ENCODE assay signal across 8 cellular contexts in the genomic region with DNA sequence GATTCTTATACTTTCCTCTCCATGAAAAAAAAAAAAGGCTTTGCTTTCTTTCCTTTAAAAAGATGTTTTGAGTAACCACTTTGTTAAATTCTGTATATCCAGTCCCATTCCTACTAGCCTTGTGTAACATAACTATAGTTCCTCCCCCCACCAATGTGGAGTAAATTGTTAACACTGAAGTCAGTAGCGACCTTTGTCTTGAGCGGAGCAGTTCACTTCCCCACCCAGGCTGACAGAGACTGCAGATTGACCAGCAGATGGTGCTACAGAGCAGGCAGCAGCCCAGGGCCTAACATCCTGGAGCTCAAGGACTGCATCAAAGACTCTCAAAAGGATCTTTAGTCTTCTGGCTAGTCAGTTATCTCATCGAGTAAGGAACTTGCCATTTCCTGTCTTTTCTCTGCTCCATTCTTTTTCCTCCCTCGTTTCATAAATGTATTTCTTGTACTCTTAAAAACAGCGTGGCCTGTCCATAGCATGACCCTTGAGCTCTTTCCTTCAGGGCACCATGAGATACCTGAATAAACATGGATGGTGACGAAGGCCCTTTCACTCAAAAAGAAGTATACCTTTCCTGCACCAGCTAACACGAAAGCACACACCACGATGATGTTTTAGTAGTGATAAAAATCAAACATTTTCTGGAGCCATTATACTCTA.
DNase-seq lines count a peak whose midpoint lies in the region; ATAC-seq, FAIRE-seq and TF ChIP-seq lines count a peak whose summit lies in the region.

No MANE protein-coding gene starts in this region.

- CTCF ChIA-PET in WTC11 (lab: Charles Lee) (interaction anchor here (0.5 to 1.7 kb wide), 39 partner anchors 8 to 1029 kb away, joined by 3 to 15 read pairs (median 5); a partner anchor contains a TSS), HepG2 (lab: Yijun Ruan, JAX; ENCODE audit: low intra/inter-chr PET ratio, low total read pairs) (interaction anchor here (1.3 kb wide), 1 partner anchor 415 kb away, joined by 5 read pairs; no protein-coding TSS in a partner anchor)

- FAIRE-seq in GM19239 (lab: Jason Lieb, UNC) (peak; percentile 99), HepG2 (lab: Jason Lieb, UNC) (peak; percentile 97)

- H3K79me2 ChIP-seq in HepG2 (ENCODE audit: insufficient read depth, low read length), result no peaks in the 10 kb centered on the region

- BruUV-seq in HepG2 (replicated peaks; lab: Mats Ljungman, UMichigan), result no TSS peak

- in situ Hi-C loops in HepG2 (cut with HindIII; ENCODE audit: extremely low pct_ligation_motif_present, low pct_unique_long_range_greater_than_20kb), result loop anchor here (5.0 kb wide), 1 partner anchor 122 kb away; no protein-coding TSS in a partner anchor

- peak overlapping the region; percentile 48 for H2AFZ ChIP-seq in HepG2 (ENCODE audit: low read length)

- no peaks in the 10 kb centered on the region for H3K27me3 ChIP-seq in HepG2 (ENCODE audit: control insufficient read depth in 1 of 2, insufficient read depth in 2 of 2, low read length in 2 of 2)

- intact Hi-C loops in HepG2 (cut with micrococcal nuclease; ENCODE audit: unreplicated experiment), result loop anchor here (1.0 kb wide), 3 partner anchors 119 to 369 kb away; no protein-coding TSS in a partner anchor

- H3K9me3 Mint-ChIP-seq in WTC11 (no peaks in the 10 kb centered on the region), chondrocyte (ENCODE audit: low read depth) (no peaks in the 10 kb centered on the region)

- 19% methylated on average over 8 of the region's 8 CpGs for WGBS in HepG2 (ENCODE audit: low lambda C conversion rate)

- ATAC-seq in HG03196 (IDR thresholded peaks at IDR 0.05; ENCODE audit: unreplicated experiment), result peak; percentile 96
- peak; percentile 100 for ATAC-seq in WTC11
- ATAC-seq in HepG2, result peak; percentile 90

- H3K4me1 Mint-ChIP-seq in WTC11, result peaks cover 20% of the 10 kb centered on the region
- H3K4me1 Mint-ChIP-seq in chondrocyte (ENCODE audit: low read depth), result peaks cover 5% of the 10 kb centered on the region

- peaks cover 55% of the 10 kb centered on the region for H3K4me1 ChIP-seq in HepG2 (ENCODE audit: insufficient read depth, low read length)

- no peak overlapping the region; a peak in 1 of 6 replicates for H3K4me3 ChIP-seq in HepG2 (replicated peaks in 1 of 3; ENCODE audit: insufficient read depth in 1 of 3, low read depth in 2 of 3, low read length in 3 of 3)

- H3K27ac Mint-ChIP-seq in WTC11 (no peak overlapping the region), chondrocyte (ENCODE audit: unreplicated experiment) (no peak overlapping the region)

- no peak overlapping the region for H3K4me3 Mint-ChIP-seq in WTC11
- no peak overlapping the region for H3K4me3 Mint-ChIP-seq in chondrocyte (ENCODE audit: unreplicated experiment)

- no peaks in the 10 kb centered on the region for H3K36me3 ChIP-seq in HepG2 (replicated peaks in 1 of 2; ENCODE audit: control insufficient read depth in 1 of 2, insufficient read depth in 2 of 2, low read length in 2 of 2)

- H3K9ac ChIP-seq in HepG2 (ENCODE audit: insufficient read depth, low read depth, low read length), result no peak overlapping the region

- no peak for TF ChIP-seq POLR2A in HepG2 (IDR thresholded peaks at IDR 0.05; ENCODE audit: insufficient read depth in 1 of 2, low read depth in 2 of 2, low read length in 2 of 2)

- POLR2A ChIA-PET in WTC11 (lab: Charles Lee), result no interaction called here
- POLR2A ChIA-PET in HepG2 (lab: Yijun Ruan, JAX), result interaction anchor here (0.6 kb wide), 1 partner anchor 852 kb away, joined by 4 read pairs; a partner anchor contains a TSS

- TF ChIP-seq CTCF in C4-2B (conservative IDR thresholded peaks at IDR 0.05) (peak; percentile 98), WTC11 (IDR thresholded peaks at IDR 0.05) (peak; percentile 80), chondrocyte (IDR thresholded peaks at IDR 0.05) (peak; percentile 95), HepG2 (CRISPR knock-in tag; IDR thresholded peaks at IDR 0.05) (peak; percentile 95)

- H3K9me3 ChIP-seq in HepG2 (ENCODE audit: low read length), result no peaks in the 10 kb centered on the region

- H3K27ac ChIP-seq in C4-2B (no peak overlapping the region), HepG2 (ENCODE audit: extremely low read length, insufficient read depth, low read length) (peak overlapping the region; percentile 15)

- TF ChIP-seq EP300 in HepG2 (IDR thresholded peaks at IDR 0.05; ENCODE audit: low read depth in 2 of 2, low read length in 2 of 2) (peak in 1 of 2 experiments; percentile 66; a peak in 2 of 4 replicates), HepG2 (CRISPR knock-in tag; IDR thresholded peaks at IDR 0.05; ENCODE audit: borderline replicate concordance) (0 out of 2 replicates have a peak, but pooled peaks have one; percentile 38)

- peak; percentile 87 for TF ChIP-seq RAD21 in HepG2 (CRISPR knock-in tag; IDR thresholded peaks at IDR 0.05)

- peak overlapping the region; percentile 46 for H3K4me2 ChIP-seq in HepG2 (ENCODE audit: low read depth, low read length)

- H4K20me1 ChIP-seq in HepG2 (ENCODE audit: insufficient read depth, low read length), result no peaks in the 10 kb centered on the region

- no peaks in the 10 kb centered on the region for H3K36me3 Mint-ChIP-seq in WTC11
- H3K36me3 Mint-ChIP-seq in chondrocyte (ENCODE audit: low read depth), result no peaks in the 10 kb centered on the region

- H3K27me3 Mint-ChIP-seq in WTC11 (ENCODE audit: low read depth) (no peaks in the 10 kb centered on the region), chondrocyte (ENCODE audit: low read depth) (peaks cover 22% of the 10 kb centered on the region)

- DNase-seq in GM19239 (ENCODE audit: insufficient read length, low spot score) (peak; percentile 20), NCI-H2196 treated with DMSO at 0.1 percent for 48 hours (lab: John Stamatoyannopoulos, UW; ENCODE audit: unreplicated experiment) (peak; percentile 45), WTC11 (ENCODE audit: low spot score) (peak; percentile 81), chondrocyte (ENCODE audit: low spot score) (no peak), HepG2 (ENCODE audit: low spot score) (peak; percentile 89)
- peak; percentile 23 to 49 (median 28) for DNase-seq in stimulated activated CD4-positive, alpha-beta T cell treated with anti-CD3 and anti-CD28 coated beads, TNF-alpha, amount 100 ng/mL, for 24 hours (ENCODE audit: low read depth in 3 of 3)

TF ChIP-seq in WTC11, 78 proteins besides CTCF, POLR2A, EP300 and RAD21 (continues in another document):
- TF ChIP-seq, protein P1, sequence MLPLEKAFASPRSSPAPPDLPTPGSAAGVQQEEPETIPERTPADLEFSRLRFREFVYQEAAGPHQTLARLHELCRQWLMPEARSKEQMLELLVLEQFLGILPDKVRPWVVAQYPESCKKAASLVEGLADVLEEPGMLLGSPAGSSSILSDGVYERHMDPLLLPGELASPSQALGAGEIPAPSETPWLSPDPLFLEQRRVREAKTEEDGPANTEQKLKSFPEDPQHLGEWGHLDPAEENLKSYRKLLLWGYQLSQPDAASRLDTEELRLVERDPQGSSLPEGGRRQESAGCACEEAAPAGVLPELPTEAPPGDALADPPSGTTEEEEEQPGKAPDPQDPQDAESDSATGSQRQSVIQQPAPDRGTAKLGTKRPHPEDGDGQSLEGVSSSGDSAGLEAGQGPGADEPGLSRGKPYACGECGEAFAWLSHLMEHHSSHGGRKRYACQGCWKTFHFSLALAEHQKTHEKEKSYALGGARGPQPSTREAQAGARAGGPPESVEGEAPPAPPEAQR (CRISPR knock-in tag; IDR thresholded peaks at IDR 0.05), result no peak
- TF ChIP-seq, protein P2, sequence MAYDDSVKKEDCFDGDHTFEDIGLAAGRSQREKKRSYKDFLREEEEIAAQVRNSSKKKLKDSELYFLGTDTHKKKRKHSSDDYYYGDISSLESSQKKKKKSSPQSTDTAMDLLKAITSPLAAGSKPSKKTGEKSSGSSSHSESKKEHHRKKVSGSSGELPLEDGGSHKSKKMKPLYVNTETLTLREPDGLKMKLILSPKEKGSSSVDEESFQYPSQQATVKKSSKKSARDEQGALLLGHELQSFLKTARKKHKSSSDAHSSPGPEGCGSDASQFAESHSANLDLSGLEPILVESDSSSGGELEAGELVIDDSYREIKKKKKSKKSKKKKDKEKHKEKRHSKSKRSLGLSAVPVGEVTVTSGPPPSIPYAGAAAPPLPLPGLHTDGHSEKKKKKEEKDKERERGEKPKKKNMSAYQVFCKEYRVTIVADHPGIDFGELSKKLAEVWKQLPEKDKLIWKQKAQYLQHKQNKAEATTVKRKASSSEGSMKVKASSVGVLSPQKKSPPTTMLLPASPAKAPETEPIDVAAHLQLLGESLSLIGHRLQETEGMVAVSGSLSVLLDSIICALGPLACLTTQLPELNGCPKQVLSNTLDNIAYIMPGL (CRISPR knock-in tag; IDR thresholded peaks at IDR 0.05), result no peak
- TF ChIP-seq ETV6 (CRISPR knock-in tag; IDR thresholded peaks at IDR 0.05) (0 out of 2 replicates have a peak, but pooled peaks have one; percentile 19), OVOL2 (CRISPR knock-in tag; IDR thresholded peaks at IDR 0.05; ENCODE audit: borderline replicate concordance) (no peak)

TF ChIP-seq in HepG2, 621 proteins besides CTCF, POLR2A, EP300 and RAD21 (continues in another document):
- no peak for TF ChIP-seq HDAC6 (IDR thresholded peaks at IDR 0.05; ENCODE audit: low read depth, low read length)
- no peak for TF ChIP-seq PCBP2 (optimal IDR thresholded peaks at IDR 0.05; ENCODE audit: low read depth, low read length, poor library complexity, severe bottlenecking)
- TF ChIP-seq, protein P3, sequence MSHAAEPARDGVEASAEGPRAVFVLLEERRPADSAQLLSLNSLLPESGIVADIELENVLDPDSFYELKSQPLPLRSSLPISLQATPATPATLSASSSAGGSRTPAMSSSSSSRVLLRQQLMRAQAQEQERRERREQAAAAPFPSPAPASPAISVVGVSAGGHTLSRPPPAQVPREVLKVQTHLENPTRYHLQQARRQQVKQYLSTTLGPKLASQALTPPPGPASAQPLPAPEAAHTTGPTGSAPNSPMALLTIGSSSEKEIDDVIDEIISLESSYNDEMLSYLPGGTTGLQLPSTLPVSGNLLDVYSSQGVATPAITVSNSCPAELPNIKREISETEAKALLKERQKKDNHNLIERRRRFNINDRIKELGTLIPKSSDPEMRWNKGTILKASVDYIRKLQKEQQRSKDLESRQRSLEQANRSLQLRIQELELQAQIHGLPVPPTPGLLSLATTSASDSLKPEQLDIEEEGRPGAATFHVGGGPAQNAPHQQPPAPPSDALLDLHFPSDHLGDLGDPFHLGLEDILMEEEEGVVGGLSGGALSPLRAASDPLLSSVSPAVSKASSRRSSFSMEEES (CRISPR knock-in tag; IDR thresholded peaks at IDR 0.05), result no peak
- TF ChIP-seq NR1H2 (CRISPR knock-in tag; IDR thresholded peaks at IDR 0.05; ENCODE audit: borderline replicate concordance, low read depth), result no peak
- peak; percentile 54; the same call in 1 of the 2 replicates for TF ChIP-seq KDM2A (CRISPR knock-in tag; IDR thresholded peaks at IDR 0.05; ENCODE audit: borderline replicate concordance, low read depth)
- no peak for TF ChIP-seq ZNF660 (CRISPR knock-in tag; IDR thresholded peaks at IDR 0.05; ENCODE audit: borderline replicate concordance, low read depth)
- TF ChIP-seq ZNF292 (CRISPR knock-in tag; IDR thresholded peaks at IDR 0.05; ENCODE audit: borderline replicate concordance, low read depth), result no peak; the same call in 1 of the 2 replicates
- no peak for TF ChIP-seq CENPT (CRISPR knock-in tag; IDR thresholded peaks at IDR 0.05; ENCODE audit: low read depth)
- no peak for TF ChIP-seq ZNF224 (CRISPR knock-in tag; IDR thresholded peaks at IDR 0.05)
- TF ChIP-seq HNRNPUL1 (IDR thresholded peaks at IDR 0.05; ENCODE audit: low read depth, low read length), result no peak
